Comparison of ENCODE assay signal across 24 cellular contexts in the genomic region with DNA sequence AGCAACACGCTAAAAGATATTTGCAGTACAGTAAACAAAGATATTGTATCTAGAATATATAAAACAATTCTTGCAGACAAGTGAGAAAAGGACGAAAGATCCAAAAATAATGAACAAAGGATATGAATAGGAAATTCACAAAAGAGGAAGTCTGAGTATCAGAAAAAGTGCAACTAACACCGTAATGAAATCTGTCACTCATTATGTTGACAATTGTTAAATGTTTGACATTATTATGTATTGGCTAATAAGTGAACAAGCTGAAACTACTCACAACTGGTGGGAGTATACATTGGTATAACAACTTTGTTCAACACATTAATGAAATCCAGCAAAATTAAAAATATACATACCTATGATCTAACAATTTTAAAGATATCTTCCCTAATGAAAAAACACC. TPM values are rescaled to one million over a fixed set of nuclear protein-coding genes. Genes with fewer than 3 reads are reported as not detected.
DNase-seq lines count a peak whose midpoint lies in the region; ATAC-seq, FAIRE-seq and TF ChIP-seq lines count a peak whose summit lies in the region.
"Had no signal": no experiment of that assay in that cellular context is flagged by ENCODE, and none has a peak within 500 bp of the region (broad histone marks: within the 10 kb centered on the region; RNA-seq: fewer than 3 reads in every experiment).

No MANE protein-coding gene starts in this region.

- H3K4me1 ChIP-seq in heart right ventricle, result no peaks in the 10 kb centered on the region
- H3K4me1 ChIP-seq: A549, BE2C, HAP-1 had no signal

- no peak overlapping the region for H3K4me3 ChIP-seq in heart right ventricle
- H3K4me3 ChIP-seq: A549; BLaER1 treated with 17β-estradiol and CSF1 and Interleukin-3, amounts not matched to agents 10 nM and 100 nM; GM23338; HAP-1 had no signal

- TF ChIP-seq CTCF in D721Med (IDR thresholded peaks at IDR 0.05; ENCODE audit: insufficient read depth, missing control alignments) (no peak), heart right ventricle (IDR thresholded peaks at IDR 0.05) (no peak)

- WGBS in heart right ventricle, 2 donors, result 59 to 64% methylated on average over 3 of the region's 3 CpGs

- H3K27me3 ChIP-seq in heart right ventricle, result no peaks in the 10 kb centered on the region
- H3K27me3 ChIP-seq: BE2C; BLaER1 treated with 17β-estradiol and CSF1 and Interleukin-3, amounts not matched to agents 10 nM and 100 nM had no signal

- H3K36me3 ChIP-seq in heart right ventricle, result no peaks in the 10 kb centered on the region
- H3K36me3 ChIP-seq: BE2C; BLaER1 treated with 17β-estradiol and CSF1 and Interleukin-3, amounts not matched to agents 10 nM and 100 nM; HAP-1 had no signal

- peak; percentile 49 for ATAC-seq in GM21423 (IDR thresholded peaks at IDR 0.05; ENCODE audit: unreplicated experiment)
- ATAC-seq in HG03139 (IDR thresholded peaks at IDR 0.05; ENCODE audit: unreplicated experiment), result peak; percentile 55
- no peak for ATAC-seq in heart right ventricle
- ATAC-seq: A549, GM23338 had no signal

- intact Hi-C loops in heart right ventricle (cut with DNase I), result no loop called here

- peak; percentile 80 for FAIRE-seq in D721Med (lab: Jason Lieb, UNC)
- FAIRE-seq: A549, GM12891, H54 had no signal

- DNase-seq in D721Med (ENCODE audit: insufficient read length, low spot score) (no peak), dermis blood vessel endothelial cell (no peak), heart right ventricle (no peak), H4 (ENCODE audit: low spot score) (no peak)
- DNase-seq: 8988T; ACHN; AML-193; BE2C; CD4-positive, alpha-beta T cell; CD8-positive, alpha-beta memory T cell; DMS53; DMS79 treated with DMSO at 0.1 percent for 48 hours; GF-D8; HFFc6 had no signal

- H3K27ac ChIP-seq in heart right ventricle, result no peak overlapping the region
- H3K27ac ChIP-seq: A549; BLaER1 treated with 17β-estradiol and CSF1 and Interleukin-3, amounts not matched to agents 10 nM and 100 nM had no signal

- H3K9me3 ChIP-seq in heart right ventricle, result peaks cover 0 to 5% (median 0%) of the 10 kb centered on the region in 11 donors
- H3K9me3 ChIP-seq: A549; BE2C; BLaER1 treated with 17β-estradiol and CSF1 and Interleukin-3, amounts not matched to agents 10 nM and 100 nM; HAP-1 had no signal

RNA-seq across cellular contexts. Expression of a gene that starts 36.7 kb away (rescaled TPM):
- total RNA-seq in dermis blood vessel endothelial cell (0.05 TPM in 1 of 2 replicates, not detected in the other), heart right ventricle (1 to 10 TPM; 3.0 to 8.1 (median 4.5) TPM)
- under 1 TPM; 0.12 to 0.88 TPM for polyA plus RNA-seq in heart right ventricle
- total RNA-seq in H4 (2014; rRNA removed; shearing (Covaris generic)), result 0.41 and 1.3 TPM in 2 replicates
- total RNA-seq: CD4-positive, alpha-beta T cell; CD8-positive, alpha-beta memory T cell; G401; HFFc6 had no signal
- polyA plus RNA-seq: A549; CD14-positive monocyte; CD8-positive, alpha-beta memory T cell had no signal

Comparison
In these comparisons a context has a peak if more than half of its experiments do, and no peak if none do; other contexts are left out.
1. ATAC-seq: peak in GM21423 (single experiment) and HG03139 (single experiment); none in heart right ventricle (0 of 8).